In genomic region chr6:142642651-142643050, GRCh38 we compare ENCODE assay signal across 17 cellular contexts.
DNase-seq lines count a peak whose midpoint lies in the region; ATAC-seq, FAIRE-seq and TF ChIP-seq lines count a peak whose summit lies in the region.
"Had no signal": no experiment of that assay in that cellular context is flagged by ENCODE, and none has a peak within 500 bp of the region (broad histone marks: within the 10 kb centered on the region; RNA-seq: fewer than 3 reads in every experiment).

No MANE protein-coding gene starts in this region.

- TF ChIP-seq RAD21 in H1 (IDR thresholded peaks at IDR 0.05 in 1 of 2, conservative IDR thresholded peaks at IDR 0.05 in 1 of 2; ENCODE audit: low read depth in 2 of 2, low read length in 2 of 2), result no peak

- H3K9me3 Mint-ChIP-seq in endodermal cell (no peaks in the 10 kb centered on the region), neural progenitor cell (no peaks in the 10 kb centered on the region)
- H3K9me3 Mint-ChIP-seq in activated CD8-positive, alpha-beta T cell treated with anti-CD3 and anti-CD28 coated beads for 36 hours, result no peaks in the 10 kb centered on the region

- H3K4me2 ChIP-seq in GM23248 (ENCODE audit: unreplicated experiment), result no peak overlapping the region
- no peak overlapping the region for H3K4me2 ChIP-seq in H1 (ENCODE audit: insufficient read depth in 1 of 2, low read depth in 2 of 2, low read length in 2 of 2)
- no peak overlapping the region for H3K4me2 ChIP-seq in neural progenitor cell
- H3K4me2 ChIP-seq: BLaER1 treated with 17β-estradiol and CSF1 and Interleukin-3, amounts not matched to agents 10 nM and 100 nM had no signal

- no peak for ATAC-seq in activated CD8-positive, alpha-beta T cell treated with anti-CD3 and anti-CD28 coated beads for 36 hours
- ATAC-seq in upper lobe of right lung, result no peak
- ATAC-seq: K562 had no signal

- FAIRE-seq in H1 (lab: Jason Lieb, UNC), result no peak
- FAIRE-seq: GM12892, K562 had no signal

- H3K79me1 ChIP-seq in H1 (ENCODE audit: low read depth, low read length), result no peaks in the 10 kb centered on the region

- H2BK20ac ChIP-seq in H1 (ENCODE audit: low read length), result peak overlapping the region; percentile 50; the same call in 1 of the 2 replicates

- no peak for TF ChIP-seq CTCF in H1 (IDR thresholded peaks at IDR 0.05; ENCODE audit: control extremely low read depth in 1 of 3, insufficient read depth in 1 of 3, low read depth in 1 of 3, low read length in 3 of 3)
- TF ChIP-seq CTCF in endodermal cell (conservative IDR thresholded peaks at IDR 0.05), result no peak
- no peak for TF ChIP-seq CTCF in neural progenitor cell (IDR thresholded peaks at IDR 0.05)
- no peak for TF ChIP-seq CTCF in activated CD8-positive, alpha-beta T cell treated with anti-CD3 and anti-CD28 coated beads for 36 hours (IDR thresholded peaks at IDR 0.05)
- TF ChIP-seq CTCF in upper lobe of right lung (IDR thresholded peaks at IDR 0.05), result no peak

- no peaks in the 10 kb centered on the region for H3K79me2 ChIP-seq in GM23248 (ENCODE audit: insufficient read depth)
- H3K79me2 ChIP-seq in H1 (ENCODE audit: control insufficient read depth in 1 of 2, insufficient read depth in 2 of 2, low read length in 2 of 2), result no peaks in the 10 kb centered on the region
- no peaks in the 10 kb centered on the region for H3K79me2 ChIP-seq in neural progenitor cell (ENCODE audit: low read depth)

- H2BK120ac ChIP-seq in H1 (replicated peaks; ENCODE audit: low read depth, low read length), result no peak overlapping the region

- H3K27me3 Mint-ChIP-seq in endodermal cell (ENCODE audit: insufficient read depth) (no peaks in the 10 kb centered on the region), neural progenitor cell (ENCODE audit: insufficient read depth, low read depth) (no peaks in the 10 kb centered on the region)
- peaks cover under 1% of the 10 kb centered on the region for H3K27me3 Mint-ChIP-seq in activated CD8-positive, alpha-beta T cell treated with anti-CD3 and anti-CD28 coated beads for 36 hours

- H3K18ac ChIP-seq in H1 (ENCODE audit: extremely low read depth, low read length), result no peak overlapping the region

- H2BK12ac ChIP-seq in H1 (ENCODE audit: low read depth, low read length), result no peak overlapping the region; the same call in 1 of the 2 replicates

- H3K36me3 ChIP-seq in GM23248 (ENCODE audit: low read depth) (no peaks in the 10 kb centered on the region), H1 (ENCODE audit: control insufficient read depth in 2 of 4, insufficient read depth in 4 of 4, low read length in 3 of 4) (no peaks in the 10 kb centered on the region; a peak in 1 of 8 replicates), endodermal cell (ENCODE audit: control insufficient read depth, insufficient read depth, low read length) (no peaks in the 10 kb centered on the region), neural progenitor cell (no peaks in the 10 kb centered on the region), upper lobe of right lung (no peaks in the 10 kb centered on the region)
- H3K36me3 ChIP-seq: BLaER1 treated with 17β-estradiol and CSF1 and Interleukin-3, amounts not matched to agents 10 nM and 100 nM had no signal

- H3K4ac ChIP-seq in H1 (replicated peaks; ENCODE audit: insufficient read length, low read depth, low read length), result no peak overlapping the region

- no peak overlapping the region for H3K56ac ChIP-seq in H1 (replicated peaks; ENCODE audit: insufficient read length, low read depth, low read length)

- H3K4me3 ChIP-seq in GM23248 (no peak overlapping the region), H1 (ENCODE audit: extremely low read depth in 1 of 4, insufficient read depth in 2 of 4, low read depth in 3 of 4, low read length in 4 of 4) (no peak overlapping the region), endodermal cell (ENCODE audit: low read length) (no peak overlapping the region), neural progenitor cell (no peak overlapping the region), upper lobe of right lung (no peak overlapping the region)
- H3K4me3 ChIP-seq: BLaER1 treated with 17β-estradiol and CSF1 and Interleukin-3, amounts not matched to agents 10 nM and 100 nM; K562 had no signal

- in situ Hi-C loops in GM23248 (cut with MboI), result no loop called here

- H4K20me1 ChIP-seq in GM23248 (ENCODE audit: insufficient read depth) (no peaks in the 10 kb centered on the region), H1 (replicated peaks in 1 of 2; ENCODE audit: control insufficient read depth in 1 of 2, insufficient read depth in 2 of 2, low read length in 2 of 2) (no peaks in the 10 kb centered on the region), neural progenitor cell (ENCODE audit: low read depth) (no peaks in the 10 kb centered on the region)
- H4K20me1 ChIP-seq: BLaER1 treated with 17β-estradiol and CSF1 and Interleukin-3, amounts not matched to agents 10 nM and 100 nM had no signal

- H3K27ac Mint-ChIP-seq in endodermal cell (no peak overlapping the region), neural progenitor cell (no peak overlapping the region)
- no peak overlapping the region for H3K27ac Mint-ChIP-seq in activated CD8-positive, alpha-beta T cell treated with anti-CD3 and anti-CD28 coated beads for 36 hours
- H3K27ac Mint-ChIP-seq: CD4-positive, CD25-positive, alpha-beta regulatory T cell had no signal

- no peak overlapping the region for H3K27ac ChIP-seq in GM23248
- H3K27ac ChIP-seq in H1 (ENCODE audit: low read depth, low read length), result no peak overlapping the region
- no peak overlapping the region for H3K27ac ChIP-seq in endodermal cell (ENCODE audit: low read depth, low read length)
- no peak overlapping the region for H3K27ac ChIP-seq in neural progenitor cell
- no peak overlapping the region for H3K27ac ChIP-seq in upper lobe of right lung
- H3K27ac ChIP-seq: 22Rv1; BLaER1 treated with 17β-estradiol and CSF1 and Interleukin-3, amounts not matched to agents 10 nM and 100 nM had no signal

- no peak overlapping the region for H3K4me3 Mint-ChIP-seq in endodermal cell
- no peak overlapping the region for H3K4me3 Mint-ChIP-seq in neural progenitor cell
- no peak overlapping the region for H3K4me3 Mint-ChIP-seq in activated CD8-positive, alpha-beta T cell treated with anti-CD3 and anti-CD28 coated beads for 36 hours
- H3K4me3 Mint-ChIP-seq: CD4-positive, CD25-positive, alpha-beta regulatory T cell had no signal

- no peaks in the 10 kb centered on the region for H3K9me2 ChIP-seq in GM23248 (ENCODE audit: insufficient read depth)

- CTCF ChIA-PET in H1 (lab: Charles Lee; ENCODE audit: partially characterized antibody), result interaction anchor here (1.4 kb wide), 1 partner anchor 76 kb away, joined by 5 read pairs; no protein-coding TSS in a partner anchor
- CTCF ChIA-PET in activated CD8-positive, alpha-beta T cell treated with anti-CD3 and anti-CD28 coated beads for 36 hours (lab: Charles Lee), result interaction anchor here (1.4 kb wide), 1 partner anchor 12 kb away, joined by 4 read pairs; no protein-coding TSS in a partner anchor

- H3K36me3 Mint-ChIP-seq in endodermal cell (ENCODE audit: low read depth), result no peaks in the 10 kb centered on the region
- no peaks in the 10 kb centered on the region for H3K36me3 Mint-ChIP-seq in neural progenitor cell
- H3K36me3 Mint-ChIP-seq in activated CD8-positive, alpha-beta T cell treated with anti-CD3 and anti-CD28 coated beads for 36 hours (ENCODE audit: low read depth), result no peaks in the 10 kb centered on the region
- H3K36me3 Mint-ChIP-seq: CD4-positive, CD25-positive, alpha-beta regulatory T cell had no signal

- H2AFZ ChIP-seq in GM23248 (no peak overlapping the region), H1 (ENCODE audit: low read length) (no peak overlapping the region), neural progenitor cell (replicated peaks) (no peak overlapping the region)

- no peak for TF ChIP-seq POLR2A in H1 (IDR thresholded peaks at IDR 0.05; ENCODE audit: control extremely low read depth in 1 of 2, low read depth in 2 of 2, low read length in 2 of 2)

- POLR2A ChIA-PET in H1 (lab: Charles Lee; ENCODE audit: partially characterized antibody), result no interaction called here
- POLR2A ChIA-PET in activated CD8-positive, alpha-beta T cell treated with anti-CD3 and anti-CD28 coated beads for 36 hours (lab: Charles Lee), result no interaction called here

- no peak overlapping the region for H4K91ac ChIP-seq in H1 (replicated peaks; ENCODE audit: insufficient read length, low read length)

- TF ChIP-seq EP300 in H1 (IDR thresholded peaks at IDR 0.05; ENCODE audit: borderline replicate concordance in 1 of 2, low read depth in 2 of 2, low read length in 2 of 2), result no peak

- H2AK5ac ChIP-seq in H1 (ENCODE audit: low read depth, low read length), result no peak overlapping the region

- H4K8ac ChIP-seq in H1 (ENCODE audit: extremely low read depth, insufficient read depth, low read length), result no peak overlapping the region

- H3K9ac ChIP-seq in GM23248 (no peak overlapping the region), H1 (replicated peaks in 1 of 4; ENCODE audit: extremely low read depth in 1 of 4, low read depth in 3 of 4, low read length in 3 of 4) (no peak overlapping the region), endodermal cell (ENCODE audit: extremely low read depth, low read length, poor library complexity, severe bottlenecking) (no peak overlapping the region), neural progenitor cell (no peak overlapping the region)
- H3K9ac ChIP-seq: BLaER1 treated with 17β-estradiol and CSF1 and Interleukin-3, amounts not matched to agents 10 nM and 100 nM had no signal

- H3K14ac ChIP-seq in H1 (ENCODE audit: insufficient read length), result no peak overlapping the region

- no peak overlapping the region for H2BK15ac ChIP-seq in H1 (ENCODE audit: low read length)

- intact Hi-C loops in activated CD8-positive, alpha-beta T cell treated with anti-CD3 and anti-CD28 coated beads for 36 hours (cut with micrococcal nuclease), result no loop called here
- intact Hi-C loops in upper lobe of right lung (cut with DNase I), result no loop called here

- no peaks in the 10 kb centered on the region for H3K4me1 ChIP-seq in GM23248 (ENCODE audit: insufficient read depth)
- peaks cover 3 to 12% (median 8%) of the 10 kb centered on the region in 4 experiments for H3K4me1 ChIP-seq in H1 (replicated peaks in 1 of 4; ENCODE audit: control insufficient read depth in 3 of 4, insufficient read depth in 4 of 4, low read length in 3 of 4)
- peaks cover 4% of the 10 kb centered on the region for H3K4me1 ChIP-seq in endodermal cell (ENCODE audit: control insufficient read depth, insufficient read depth, low read length)
- no peaks in the 10 kb centered on the region for H3K4me1 ChIP-seq in neural progenitor cell
- no peaks in the 10 kb centered on the region for H3K4me1 ChIP-seq in upper lobe of right lung
- H3K4me1 ChIP-seq: BLaER1 treated with 17β-estradiol and CSF1 and Interleukin-3, amounts not matched to agents 10 nM and 100 nM had no signal

- no peak overlapping the region; the same call in 1 of the 2 replicates for H2BK5ac ChIP-seq in H1 (ENCODE audit: low read depth, low read length)

- 83 to 89% methylated on average over 1 of the region's 1 CpG for WGBS in GM23248 (ENCODE audit: low coverage in 1 of 2, low lambda C conversion rate in 2 of 2, missing lambda C conversion rate in 2 of 2), 2 experiments
- WGBS in H1 (ENCODE audit: extremely low coverage in 1 of 2, insufficient coverage in 1 of 2, insufficient read length in 1 of 2, insufficient replicate concordance in 2 of 2, low coverage in 1 of 2, low lambda C conversion rate in 2 of 2, missing lambda C conversion rate in 1 of 2), 2 experiments, result 81% methylated on average over 1 of the region's 1 CpG; no CpG with 5 or more reads in 1 of the 2 experiments
- 83 to 87% methylated on average over 1 of the region's 1 CpG for WGBS in endodermal cell (ENCODE audit: insufficient coverage in 1 of 2, insufficient read length in 1 of 2), 2 experiments

- H3F3A ChIP-seq in GM23248 (ENCODE audit: insufficient read depth) (no peaks in the 10 kb centered on the region), neural progenitor cell (ENCODE audit: low read depth) (no peaks in the 10 kb centered on the region)

- H3K23ac ChIP-seq in H1 (ENCODE audit: insufficient read length), result no peak overlapping the region

- H4K5ac ChIP-seq in H1 (ENCODE audit: insufficient read length, low read depth, low read length), result no peak overlapping the region

- peaks cover 4% of the 10 kb centered on the region for H3K27me3 ChIP-seq in GM23248 (replicated peaks; ENCODE audit: insufficient read depth)
- H3K27me3 ChIP-seq in H1 (replicated peaks in 1 of 4; ENCODE audit: control insufficient read depth in 3 of 4, extremely low read depth in 1 of 4, insufficient read depth in 3 of 4, low read length in 3 of 4), result no peaks in the 10 kb centered on the region
- no peaks in the 10 kb centered on the region for H3K27me3 ChIP-seq in endodermal cell (ENCODE audit: control insufficient read depth, insufficient read depth, low read length, poor library complexity, severe bottlenecking)
- no peaks in the 10 kb centered on the region for H3K27me3 ChIP-seq in neural progenitor cell
- no peaks in the 10 kb centered on the region for H3K27me3 ChIP-seq in upper lobe of right lung
- H3K27me3 ChIP-seq: BLaER1 treated with 17β-estradiol and CSF1 and Interleukin-3, amounts not matched to agents 10 nM and 100 nM had no signal

- DNase-seq in A172 (ENCODE audit: low spot score) (peak; percentile 26), GM23248 (peak; percentile 4), M059J (ENCODE audit: low read depth) (peak; percentile 78), H1 (ENCODE audit: low read depth in 1 of 2, low spot score in 2 of 2) (no peak), endodermal cell (no peak), neural progenitor cell (ENCODE audit: low spot score) (no peak), upper lobe of right lung (no peak)
- DNase-seq in activated CD8-positive, alpha-beta T cell treated with anti-CD3 and anti-CD28 coated beads for 36 hours, result no peak
- DNase-seq: Calu3; CD4-positive, CD25-positive, alpha-beta regulatory T cell; DMS 273 treated with DMSO at 0.1 percent for 48 hours; GDM1; H7 had no signal

- H3K9me3 ChIP-seq in GM23248 (ENCODE audit: low read depth), result no peaks in the 10 kb centered on the region
- no peaks in the 10 kb centered on the region for H3K9me3 ChIP-seq in H1 (ENCODE audit: insufficient read depth in 2 of 2, low read depth in 1 of 2, low read length in 1 of 2)
- H3K9me3 ChIP-seq in endodermal cell (ENCODE audit: control insufficient read depth, low read length), result no peaks in the 10 kb centered on the region
- H3K9me3 ChIP-seq in neural progenitor cell (ENCODE audit: low read depth), result no peaks in the 10 kb centered on the region
- H3K9me3 ChIP-seq in upper lobe of right lung, result no peaks in the 10 kb centered on the region
- H3K9me3 ChIP-seq: BLaER1 treated with 17β-estradiol and CSF1 and Interleukin-3, amounts not matched to agents 10 nM and 100 nM had no signal

- H3K23me2 ChIP-seq in H1 (ENCODE audit: low read depth, low read length), result no peaks in the 10 kb centered on the region

- H3K4me1 Mint-ChIP-seq in endodermal cell, result peaks cover 10% of the 10 kb centered on the region
- no peaks in the 10 kb centered on the region for H3K4me1 Mint-ChIP-seq in neural progenitor cell
- H3K4me1 Mint-ChIP-seq in activated CD8-positive, alpha-beta T cell treated with anti-CD3 and anti-CD28 coated beads for 36 hours (ENCODE audit: low read depth), result no peaks in the 10 kb centered on the region
- H3K4me1 Mint-ChIP-seq: CD4-positive, CD25-positive, alpha-beta regulatory T cell had no signal

Comparison
In these comparisons a context has a peak if more than half of its experiments do, and no peak if none do; other contexts are left out.
1. DNase-seq: peak in A172 (single experiment), GM23248 (single experiment) and M059J (single experiment); none in H1 (0 of 2), endodermal cell (single experiment), neural progenitor cell (single experiment), activated CD8-positive, alpha-beta T cell treated with anti-CD3 and anti-CD28 coated beads for 36 hours (single experiment) and upper lobe of right lung (single experiment).